8 cellular contexts compared by ENCODE assay signal in the genomic region with DNA sequence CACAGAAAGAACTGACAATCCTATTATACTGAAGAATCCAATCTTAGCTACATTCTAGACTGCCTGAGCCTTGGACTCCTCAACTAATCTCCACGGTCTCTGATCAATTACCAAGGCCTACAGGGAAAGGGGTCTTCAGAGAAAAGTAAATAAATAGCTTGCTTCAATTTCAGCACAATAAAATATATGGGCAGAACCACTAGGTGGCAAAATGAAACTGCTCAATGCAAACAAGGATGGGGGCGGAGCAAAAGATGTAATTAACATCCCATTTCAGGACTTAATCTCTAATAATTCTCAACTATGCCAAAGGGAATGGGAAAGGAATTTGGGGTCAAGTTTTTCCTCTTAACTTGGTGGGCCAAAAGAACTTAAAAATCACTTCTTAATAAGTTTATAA.
A peak's percentile ranks its signal among the peaks of the same experiment; 100 is the strongest.
DNase-seq lines count a peak whose midpoint lies in the region; ATAC-seq and TF ChIP-seq lines count a peak whose summit lies in the region.

No MANE protein-coding gene starts in this region.

- CTCF ChIA-PET in activated CD8-positive, alpha-beta T cell treated with anti-CD3 and anti-CD28 coated beads, Interleukin-2, amount 10 ng/mL, durations not matched to agents 7 days and 5 days (lab: Charles Lee), result interaction anchor here (0.7 to 1.5 kb wide), 7 partner anchors 11 to 295 kb away, joined by 3 to 5 read pairs (median 4); no protein-coding TSS in a partner anchor

- H3K9me2 ChIP-seq in MM.1S (replicated peaks; ENCODE audit: insufficient read depth, low read length), result no peaks in the 10 kb centered on the region
- H3K9me2 ChIP-seq in hepatocyte (replicated peaks; ENCODE audit: insufficient read depth), result no peaks in the 10 kb centered on the region

- POLR2A ChIA-PET in activated CD8-positive, alpha-beta T cell treated with anti-CD3 and anti-CD28 coated beads, Interleukin-2, amount 10 ng/mL, durations not matched to agents 7 days and 5 days (lab: Charles Lee), result no interaction called here

- no peak overlapping the region for H3K9ac ChIP-seq in MM.1S (ENCODE audit: low read length)

- H3K36me3 ChIP-seq in MM.1S (replicated peaks; ENCODE audit: insufficient read depth, low read length), result no peaks in the 10 kb centered on the region
- H3K36me3 ChIP-seq in hepatocyte (replicated peaks; ENCODE audit: insufficient read depth, low read depth), result no peaks in the 10 kb centered on the region

- peaks cover 3% of the 10 kb centered on the region for H3K4me1 Mint-ChIP-seq in activated CD8-positive, alpha-beta T cell treated with anti-CD3 and anti-CD28 coated beads, Interleukin-2, amount 10 ng/mL, durations not matched to agents 7 days and 5 days (ENCODE audit: low read depth)
- no peaks in the 10 kb centered on the region for H3K4me1 Mint-ChIP-seq in type B pancreatic cell (ENCODE audit: unreplicated experiment)

- DNase-seq in activated naive CD4-positive, alpha-beta T cell treated with anti-CD3 and anti-CD28 coated beads, Interleukin-2, amount 50 U/mL, for 16 hours, result peak; percentile 16
- no peak for DNase-seq in activated naive CD4-positive, alpha-beta T cell treated with anti-CD3 and anti-CD28 coated beads, Interleukin-2, amount 50 U/mL, for 72 hours (ENCODE audit: low spot score in 2 of 2)
- DNase-seq in MM.1S (peak; percentile 42), hepatocyte (ENCODE audit: low spot score) (peak; percentile 32), type B pancreatic cell (ENCODE audit: extremely low spot score, unreplicated experiment) (no peak), NCI-H187 treated with DMSO at 0.1 percent for 48 hours (lab: John Stamatoyannopoulos, UW) (no peak), NCI-H774 (lab: John Stamatoyannopoulos, UW) (no peak)
- peak; percentile 37 for DNase-seq in activated CD8-positive, alpha-beta T cell treated with anti-CD3 and anti-CD28 coated beads, Interleukin-2, amount 10 ng/mL, durations not matched to agents 7 days and 5 days

- TF ChIP-seq CTCF in MM.1S (IDR thresholded peaks at IDR 0.05; ENCODE audit: low read length) (peak; percentile 51), hepatocyte (IDR thresholded peaks at IDR 0.05; ENCODE audit: poor library complexity) (peak; percentile 44), type B pancreatic cell (conservative IDR thresholded peaks at IDR 0.05) (peak; percentile 68)

- 64% methylated on average over 2 of the region's 2 CpGs for WGBS in hepatocyte (ENCODE audit: low lambda C conversion rate, missing lambda C conversion rate)

- H3K4me2 ChIP-seq in MM.1S (ENCODE audit: low read depth, low read length) (no peak overlapping the region), hepatocyte (no peak overlapping the region)

- H2AFZ ChIP-seq in MM.1S (ENCODE audit: low read length) (no peak overlapping the region), hepatocyte (no peak overlapping the region)

- no peaks in the 10 kb centered on the region for H3K9me3 ChIP-seq in MM.1S (replicated peaks; ENCODE audit: insufficient read depth, low read length)
- no peaks in the 10 kb centered on the region for H3K9me3 ChIP-seq in hepatocyte (ENCODE audit: low read depth)

- peak overlapping the region in 1 of 2 donors; percentile 53 for H3K27ac Mint-ChIP-seq in activated naive CD4-positive, alpha-beta T cell treated with anti-CD3 and anti-CD28 coated beads, Interleukin-2, amount 50 U/mL, for 72 hours
- H3K27ac Mint-ChIP-seq in activated CD8-positive, alpha-beta T cell treated with anti-CD3 and anti-CD28 coated beads, Interleukin-2, amount 10 ng/mL, durations not matched to agents 7 days and 5 days, result no peak overlapping the region
- H3K27ac Mint-ChIP-seq in type B pancreatic cell, result no peak overlapping the region

- peaks cover 9% of the 10 kb centered on the region for H3F3A ChIP-seq in MM.1S (ENCODE audit: insufficient read depth, low read length)

- no peaks in the 10 kb centered on the region for H3K27me3 Mint-ChIP-seq in activated CD8-positive, alpha-beta T cell treated with anti-CD3 and anti-CD28 coated beads, Interleukin-2, amount 10 ng/mL, durations not matched to agents 7 days and 5 days (ENCODE audit: low read depth)
- no peaks in the 10 kb centered on the region for H3K27me3 Mint-ChIP-seq in type B pancreatic cell

- H3K9me3 Mint-ChIP-seq in activated naive CD4-positive, alpha-beta T cell treated with anti-CD3 and anti-CD28 coated beads, Interleukin-2, amount 50 U/mL, for 72 hours, result no peaks in the 10 kb centered on the region
- no peaks in the 10 kb centered on the region for H3K9me3 Mint-ChIP-seq in activated CD8-positive, alpha-beta T cell treated with anti-CD3 and anti-CD28 coated beads, Interleukin-2, amount 10 ng/mL, durations not matched to agents 7 days and 5 days (ENCODE audit: insufficient read depth)
- no peaks in the 10 kb centered on the region for H3K9me3 Mint-ChIP-seq in type B pancreatic cell

- H3K36me3 Mint-ChIP-seq in activated naive CD4-positive, alpha-beta T cell treated with anti-CD3 and anti-CD28 coated beads, Interleukin-2, amount 50 U/mL, for 72 hours, result peaks cover 0 to 6% of the 10 kb centered on the region in 2 donors
- peaks cover 20% of the 10 kb centered on the region for H3K36me3 Mint-ChIP-seq in activated CD8-positive, alpha-beta T cell treated with anti-CD3 and anti-CD28 coated beads, Interleukin-2, amount 10 ng/mL, durations not matched to agents 7 days and 5 days (ENCODE audit: low read depth)
- no peaks in the 10 kb centered on the region for H3K36me3 Mint-ChIP-seq in type B pancreatic cell

- H3K27ac ChIP-seq in MM.1S (ENCODE audit: low read length), result no peak overlapping the region
- no peak overlapping the region for H3K27ac ChIP-seq in hepatocyte

- H3K4me3 ChIP-seq in MM.1S (ENCODE audit: low read length) (no peak overlapping the region), hepatocyte (no peak overlapping the region)

- no peak for ATAC-seq in activated naive CD4-positive, alpha-beta T cell treated with anti-CD3 and anti-CD28 coated beads, Interleukin-2, amount 50 U/mL, for 72 hours
- ATAC-seq in activated CD8-positive, alpha-beta T cell treated with anti-CD3 and anti-CD28 coated beads, Interleukin-2, amount 10 ng/mL, durations not matched to agents 7 days and 5 days, result no peak

- H4K20me1 ChIP-seq in MM.1S (ENCODE audit: insufficient read depth, low read length) (no peaks in the 10 kb centered on the region), hepatocyte (ENCODE audit: insufficient read depth, poor library complexity, severe bottlenecking) (no peaks in the 10 kb centered on the region)

- H3K27me3 ChIP-seq in MM.1S (replicated peaks; ENCODE audit: insufficient read depth, low read length), result no peaks in the 10 kb centered on the region
- H3K27me3 ChIP-seq in hepatocyte, result no peaks in the 10 kb centered on the region

- no peak overlapping the region for H3K4me3 Mint-ChIP-seq in activated CD8-positive, alpha-beta T cell treated with anti-CD3 and anti-CD28 coated beads, Interleukin-2, amount 10 ng/mL, durations not matched to agents 7 days and 5 days
- H3K4me3 Mint-ChIP-seq in type B pancreatic cell, result no peak overlapping the region

- no peaks in the 10 kb centered on the region for H3K79me2 ChIP-seq in MM.1S (ENCODE audit: low read length)
- no peaks in the 10 kb centered on the region for H3K79me2 ChIP-seq in hepatocyte

- H3K4me1 ChIP-seq in MM.1S (ENCODE audit: low read length), result peaks cover 17% of the 10 kb centered on the region
- H3K4me1 ChIP-seq in hepatocyte (ENCODE audit: insufficient read depth), result no peaks in the 10 kb centered on the region

Comparison
In these comparisons a context has a peak if more than half of its experiments do, and no peak if none do; other contexts are left out.
1. DNase-seq: peak in activated naive CD4-positive, alpha-beta T cell treated with anti-CD3 and anti-CD28 coated beads, Interleukin-2, amount 50 U/mL, for 16 hours (single experiment), MM.1S (single experiment), activated CD8-positive, alpha-beta T cell treated with anti-CD3 and anti-CD28 coated beads, Interleukin-2, amount 10 ng/mL, durations not matched to agents 7 days and 5 days (single experiment) and hepatocyte (single experiment); none in activated naive CD4-positive, alpha-beta T cell treated with anti-CD3 and anti-CD28 coated beads, Interleukin-2, amount 50 U/mL, for 72 hours (0 of 2), type B pancreatic cell (single experiment), NCI-H187 treated with DMSO at 0.1 percent for 48 hours (single experiment) and NCI-H774 (single experiment).
2. Peak in every context shown above with its lines, with median percentiles within 50 percentile points of each other: CTCF ChIP-seq.